Comparison of ENCODE assay signal across 8 cellular contexts in the genomic region with DNA sequence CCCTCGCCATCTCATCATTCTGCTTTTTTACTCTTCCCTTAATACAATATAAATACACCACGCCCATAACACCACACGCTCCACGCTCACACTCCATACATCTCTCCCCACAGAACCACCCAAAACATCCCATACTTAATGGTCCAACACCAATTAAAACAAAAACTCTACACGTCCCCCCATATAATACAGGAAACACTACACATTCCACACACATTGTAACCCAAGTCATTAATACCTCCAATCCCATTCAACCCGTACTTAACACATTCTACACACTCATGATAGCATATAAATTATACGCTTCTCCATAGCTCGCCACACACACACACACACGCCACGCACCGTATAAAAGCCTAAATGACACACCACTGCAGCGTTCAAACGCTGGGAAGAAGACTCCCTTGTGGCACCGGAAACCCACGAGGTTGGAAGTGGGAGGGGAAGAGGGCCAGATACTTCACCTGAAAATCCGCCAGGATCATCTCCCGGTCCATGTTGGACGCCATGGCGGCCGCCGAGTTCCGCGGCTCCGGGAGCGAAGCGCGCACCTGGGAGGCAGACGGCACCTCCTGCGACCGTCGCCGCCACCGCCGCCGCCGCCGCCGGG. TPM values are rescaled to one million over a fixed set of nuclear protein-coding genes. Genes with fewer than 3 reads are reported as not detected.
A peak's percentile ranks its signal among the peaks of the same experiment; 100 is the strongest.
DNase-seq lines count a peak whose midpoint lies in the region; ATAC-seq and TF ChIP-seq lines count a peak whose summit lies in the region.

No MANE protein-coding gene starts in this region.

- H3K27me3 ChIP-seq in H7 (ENCODE audit: control insufficient read depth, insufficient read depth, low read length) (peaks cover 3% of the 10 kb centered on the region; the same call in 1 of the 2 replicates), NT2/D1 (ENCODE audit: insufficient read depth, insufficient read length) (peaks cover 21% of the 10 kb centered on the region), brain microvascular endothelial cell (replicated peaks) (no peaks in the 10 kb centered on the region)

- DNase-seq in NCI-H2171 treated with DMSO at 0.1 percent for 48 hours (lab: John Stamatoyannopoulos, UW) (peak; percentile 51), NCI-H2171 (lab: John Stamatoyannopoulos, UW) (no peak), H7 (no peak), NT2/D1 (ENCODE audit: low read depth, low spot score) (no peak), brain microvascular endothelial cell (peak; percentile 17), left lobe of liver (ENCODE audit: low spot score) (no peak), superior temporal gyrus (ENCODE audit: extremely low spot score) (peak; percentile 19)

- in situ Hi-C loops in brain microvascular endothelial cell (cut with HindIII; ENCODE audit: low pct_ligation_motif_present, low sequenced_read_pairs): no loop called here

- peak overlapping the region; percentile 91 for H3K9ac ChIP-seq in NT2/D1 (ENCODE audit: insufficient read length, low read depth)

- H3K36me3 ChIP-seq in H7 (replicated peaks; ENCODE audit: control insufficient read depth, insufficient read depth, low read length) (no peaks in the 10 kb centered on the region), NT2/D1 (ENCODE audit: insufficient read depth, insufficient read length, low read length) (peaks cover 2% of the 10 kb centered on the region), brain microvascular endothelial cell (replicated peaks) (no peaks in the 10 kb centered on the region)

- peak; percentile 32 for ATAC-seq in left lobe of liver
- no peak for ATAC-seq in GM18517 (IDR thresholded peaks at IDR 0.05; ENCODE audit: unreplicated experiment)

- no peaks in the 10 kb centered on the region; the same call in 1 of the 2 replicates for H3K9me3 ChIP-seq in NT2/D1 (ENCODE audit: insufficient read depth, low read length)

- H3K4me3 ChIP-seq in H7 (ENCODE audit: insufficient read depth, low read depth, low read length): peak overlapping the region; percentile 91
- H3K4me3 ChIP-seq in NT2/D1 (ENCODE audit: insufficient read length, low read depth): peak overlapping the region; percentile 94
- H3K4me3 ChIP-seq in brain microvascular endothelial cell (ENCODE audit: low read depth, low read length): peak overlapping the region; percentile 72

- H3K4me1 ChIP-seq in NT2/D1 (ENCODE audit: insufficient read depth, insufficient read length): peaks cover 2% of the 10 kb centered on the region

- TF ChIP-seq CTCF in brain microvascular endothelial cell (IDR thresholded peaks at IDR 0.05; ENCODE audit: low read depth, low read length, missing control alignments): no peak

- H3K27ac ChIP-seq in brain microvascular endothelial cell: no peak overlapping the region

RNA-seq across cellular contexts. Expression of gene FAF1, which starts 0.7 kb away (rescaled TPM):
- total RNA-seq in H7 (2014; rRNA removed; shearing (Covaris generic)): 95.4 and 99.9 TPM in 2 replicates
- total RNA-seq in left lobe of liver: 22.3 TPM

RNA-seq across cellular contexts. Expression of gene CDKN2C, which starts 10.6 kb away (rescaled TPM):
- total RNA-seq in H7 (2014; rRNA removed; shearing (Covaris generic)): 0.31 TPM in 1 of 2 replicates, not detected in the other
- 2.2 TPM for total RNA-seq in left lobe of liver

Comparison
In these comparisons a context has a peak if more than half of its experiments do, and no peak if none do; other contexts are left out.
1. DNase-seq: peak in NCI-H2171 treated with DMSO at 0.1 percent for 48 hours (single experiment), brain microvascular endothelial cell (single experiment) and superior temporal gyrus (single experiment); none in NCI-H2171 (single experiment), H7 (single experiment), NT2/D1 (single experiment) and left lobe of liver (single experiment).
2. Peak in every context shown above with its lines, with median percentiles within 50 percentile points of each other: H3K4me3 ChIP-seq.